Comparison of ENCODE assay signal across 13 cellular contexts in genomic region chr15:47822066-47822465, GRCh38.
"Had no signal": no experiment of that assay in that cellular context is flagged by ENCODE, and none has a peak within 500 bp of the region (broad histone marks: within the 10 kb centered on the region; RNA-seq: fewer than 3 reads in every experiment).

No MANE protein-coding gene starts in this region.

- H3K36me3 ChIP-seq: colonic mucosa, right atrium auricular region had no signal

- H3K4me1 ChIP-seq: colonic mucosa had no signal

- H3K4me3 Mint-ChIP-seq: activated CD8-positive, alpha-beta T cell treated with anti-CD3 and anti-CD28 coated beads for 36 hours; activated naive CD8-positive, alpha-beta T cell treated with anti-CD3 and anti-CD28 coated beads, Interleukin-2, amount 10 ng/mL, durations not matched to agents 7 days and 5 days; activated T-cell treated with anti-CD3 and anti-CD28 coated beads, Interleukin-2, amount 50 U/mL, for 72 hours; memory B cell; stimulated activated memory B cell treated with anti-CD40 and anti-IgM and Interleukin-4, amounts not matched to agents 10 μg/mL and 1 μg/mL and 100 μg/mL, for 72 hours had no signal

- DNase-seq: activated CD8-positive, alpha-beta memory T cell treated with anti-CD3 and anti-CD28 coated beads, Interleukin-2, amount 50 U/mL, for 4 hours; activated CD8-positive, alpha-beta T cell treated with anti-CD3 and anti-CD28 coated beads for 36 hours; activated naive CD8-positive, alpha-beta T cell treated with anti-CD3 and anti-CD28 coated beads, Interleukin-2, amount 10 ng/mL, durations not matched to agents 7 days and 5 days; activated T-cell treated with anti-CD3 and anti-CD28 coated beads, Interleukin-2, amount 50 U/mL, for 72 hours; colonic mucosa; effector CD8-positive, alpha-beta T cell; left colon; small intestine; T-helper 9 cell; trophoblast cell had no signal

- H3K27me3 ChIP-seq: colonic mucosa, right atrium auricular region had no signal

- H3K4me1 Mint-ChIP-seq: activated naive CD8-positive, alpha-beta T cell treated with anti-CD3 and anti-CD28 coated beads, Interleukin-2, amount 10 ng/mL, durations not matched to agents 7 days and 5 days had no signal

- H3K9me3 ChIP-seq: colonic mucosa, right atrium auricular region had no signal

- H3K9me3 Mint-ChIP-seq: activated CD8-positive, alpha-beta T cell treated with anti-CD3 and anti-CD28 coated beads for 36 hours; activated naive CD8-positive, alpha-beta T cell treated with anti-CD3 and anti-CD28 coated beads, Interleukin-2, amount 10 ng/mL, durations not matched to agents 7 days and 5 days; stimulated activated memory B cell treated with anti-CD40 and anti-IgM and Interleukin-4, amounts not matched to agents 10 μg/mL and 1 μg/mL and 100 μg/mL, for 72 hours had no signal

- H3K4me3 ChIP-seq: colonic mucosa, right atrium auricular region had no signal

- H3K27ac Mint-ChIP-seq: activated CD8-positive, alpha-beta T cell treated with anti-CD3 and anti-CD28 coated beads for 36 hours; activated naive CD8-positive, alpha-beta T cell treated with anti-CD3 and anti-CD28 coated beads, Interleukin-2, amount 10 ng/mL, durations not matched to agents 7 days and 5 days; activated T-cell treated with anti-CD3 and anti-CD28 coated beads, Interleukin-2, amount 50 U/mL, for 72 hours; memory B cell; stimulated activated memory B cell treated with anti-CD40 and anti-IgM and Interleukin-4, amounts not matched to agents 10 μg/mL and 1 μg/mL and 100 μg/mL, for 72 hours had no signal

- ATAC-seq: activated CD8-positive, alpha-beta T cell treated with anti-CD3 and anti-CD28 coated beads for 36 hours; activated T-cell treated with anti-CD3 and anti-CD28 coated beads, Interleukin-2, amount 50 U/mL, for 72 hours; left colon; stimulated activated memory B cell treated with anti-CD40 and anti-IgM and Interleukin-4, amounts not matched to agents 10 μg/mL and 1 μg/mL and 100 μg/mL, for 72 hours had no signal

- H3K27me3 Mint-ChIP-seq: activated naive CD8-positive, alpha-beta T cell treated with anti-CD3 and anti-CD28 coated beads, Interleukin-2, amount 10 ng/mL, durations not matched to agents 7 days and 5 days; stimulated activated memory B cell treated with anti-CD40 and anti-IgM and Interleukin-4, amounts not matched to agents 10 μg/mL and 1 μg/mL and 100 μg/mL, for 72 hours had no signal

- H3K27ac ChIP-seq: colonic mucosa had no signal

- H3K36me3 Mint-ChIP-seq: activated naive CD8-positive, alpha-beta T cell treated with anti-CD3 and anti-CD28 coated beads, Interleukin-2, amount 10 ng/mL, durations not matched to agents 7 days and 5 days; memory B cell; stimulated activated memory B cell treated with anti-CD40 and anti-IgM and Interleukin-4, amounts not matched to agents 10 μg/mL and 1 μg/mL and 100 μg/mL, for 72 hours had no signal
